Comparison of ENCODE assay signal across 8 cellular contexts in the genomic region with DNA sequence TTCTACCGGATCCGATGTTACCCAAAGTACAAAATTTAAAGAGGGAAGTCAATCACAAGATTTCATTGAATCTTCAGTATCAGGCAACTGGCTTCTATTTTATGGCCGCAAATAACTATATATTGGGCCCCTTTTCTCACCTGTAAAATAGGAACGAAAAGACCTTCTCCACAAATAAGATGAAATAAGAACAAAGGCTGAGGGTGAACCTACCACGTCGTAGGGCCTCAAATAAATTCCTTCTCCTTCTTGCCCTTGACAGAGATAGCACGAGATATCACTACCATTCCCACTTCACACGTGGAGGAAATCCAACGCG. TPM values are rescaled to one million over a fixed set of nuclear protein-coding genes. Genes with fewer than 3 reads are reported as not detected.
DNase-seq lines count a peak whose midpoint lies in the region; ATAC-seq, FAIRE-seq and TF ChIP-seq lines count a peak whose summit lies in the region.

No MANE protein-coding gene starts in this region.

- H3K27me3 Mint-ChIP-seq in activated B cell treated with CpG ODN at 0.5 μM for 24 hours: no peaks in the 10 kb centered on the region

- H3K36me3 Mint-ChIP-seq in activated B cell treated with CpG ODN at 0.5 μM for 24 hours (ENCODE audit: low read depth): peaks cover 30% of the 10 kb centered on the region

- POLR2A ChIA-PET in HEK293 (lab: Yijun Ruan, JAX): no interaction called here
- POLR2A ChIA-PET in activated B cell treated with CpG ODN at 0.5 μM for 24 hours (lab: Charles Lee): interaction anchor here (1.9 kb wide), 1 partner anchor 60 kb away, joined by 4 read pairs; no protein-coding TSS in a partner anchor

- H3K9me3 ChIP-seq in HEK293 (ENCODE audit: control insufficient read depth, insufficient read depth, low read depth, low read length): no peaks in the 10 kb centered on the region
- no peaks in the 10 kb centered on the region for H3K9me3 ChIP-seq in right cardiac atrium (ENCODE audit: control insufficient read depth, low read length)
- H3K9me3 ChIP-seq in small intestine (ENCODE audit: control insufficient read depth, low read depth): no peaks in the 10 kb centered on the region

- TF ChIP-seq CTCF in HEK293 (tag by site-specific recombination; IDR thresholded peaks at IDR 0.05): no peak
- no peak for TF ChIP-seq CTCF in activated B cell treated with CpG ODN at 0.5 μM for 24 hours (IDR thresholded peaks at IDR 0.05)

- ATAC-seq in activated B cell treated with CpG ODN at 0.5 μM for 24 hours (ENCODE audit: low read depth) (no peak), right cardiac atrium (no peak), HG03460 (IDR thresholded peaks at IDR 0.05; ENCODE audit: unreplicated experiment) (no peak)

- intact Hi-C loops in activated B cell treated with CpG ODN at 0.5 μM for 24 hours (cut with micrococcal nuclease) (loop anchor here (1.0 to 10.0 kb wide), 7 partner anchors 63 to 1191 kb away; a partner anchor contains a TSS), right cardiac atrium (cut with DNase I) (loop anchor here in 1 of 4 donors (5.0 kb wide), 1 partner anchor 237 kb away; a partner anchor contains a TSS)

- CTCF ChIA-PET in HEK293 (lab: Yijun Ruan, JAX): no interaction called here
- CTCF ChIA-PET in activated B cell treated with CpG ODN at 0.5 μM for 24 hours (lab: Charles Lee): no interaction called here

- peaks cover 31% of the 10 kb centered on the region for H3K4me1 Mint-ChIP-seq in activated B cell treated with CpG ODN at 0.5 μM for 24 hours

- H3K27me3 ChIP-seq in right cardiac atrium (ENCODE audit: control insufficient read depth, insufficient read depth): no peaks in the 10 kb centered on the region
- no peaks in the 10 kb centered on the region for H3K27me3 ChIP-seq in small intestine (ENCODE audit: control insufficient read depth in 2 of 2, insufficient read depth in 2 of 2, low read length in 2 of 2)

- WGBS in right cardiac atrium: under 1% methylated on average over 10 of the region's 10 CpGs
- WGBS in small intestine, 3 donors: 0 to 1% (median 0%) methylated on average over 10 of the region's 10 CpGs

- DNase-seq in activated B cell treated with CpG ODN at 0.5 μM for 24 hours (no peak), right cardiac atrium (no peak), small intestine (no peak), kidney glomerular epithelial cell (lab: John Stamatoyannopoulos, UW) (no peak), islet precursor cell (no peak), cerebellar nuclear complex (lab: John Stamatoyannopoulos, UW) (no peak)

- H3K36me3 ChIP-seq in HEK293 (ENCODE audit: control insufficient read depth in 2 of 2, insufficient read depth in 1 of 2, low read length in 2 of 2) (peaks cover 3 to 34% of the 10 kb centered on the region in 2 experiments; a peak in 1 of 3 replicates), small intestine (ENCODE audit: control insufficient read depth in 2 of 2, insufficient read depth in 2 of 2, low read length in 2 of 2) (no peaks in the 10 kb centered on the region)

- peak overlapping the region; percentile 99 for H3K4me3 ChIP-seq in HEK293 (ENCODE audit: low read depth, low read length)
- H3K4me3 ChIP-seq in right cardiac atrium (ENCODE audit: low read length): peak overlapping the region; percentile 91
- peak overlapping the region; percentile 54 to 83 for H3K4me3 ChIP-seq in small intestine (ENCODE audit: low read depth in 1 of 2, low read length in 2 of 2)

- peak overlapping the region; percentile 81 for H3K27ac ChIP-seq in HEK293 (ENCODE audit: extremely low read depth, low read depth, low read length)
- peak overlapping the region; percentile 94 for H3K27ac ChIP-seq in right cardiac atrium (ENCODE audit: low read length)
- peak overlapping the region; percentile 63 to 98 for H3K27ac ChIP-seq in small intestine (ENCODE audit: low read depth in 1 of 2, low read length in 1 of 2)

- H3K9me3 Mint-ChIP-seq in activated B cell treated with CpG ODN at 0.5 μM for 24 hours: no peaks in the 10 kb centered on the region

- H3K4me3 Mint-ChIP-seq in activated B cell treated with CpG ODN at 0.5 μM for 24 hours: peak overlapping the region; percentile 95

- H3K27ac Mint-ChIP-seq in activated B cell treated with CpG ODN at 0.5 μM for 24 hours: peak overlapping the region; percentile 93

- H3K4me1 ChIP-seq in HEK293 (ENCODE audit: control insufficient read depth, insufficient read depth, low read length) (0 out of 2 replicates have a peak, but pooled peaks cover 4% of the 10 kb centered on the region), right cardiac atrium (ENCODE audit: control insufficient read depth, insufficient read depth, low read length) (no peaks in the 10 kb centered on the region), small intestine (ENCODE audit: control insufficient read depth in 2 of 2, insufficient read depth in 1 of 2, low read depth in 1 of 2, low read length in 1 of 2) (peaks cover 2 to 6% of the 10 kb centered on the region in 2 donors)

- no peak for FAIRE-seq in small intestine (lab: Jason Lieb, UNC)

TF ChIP-seq in HEK293, 187 proteins besides CTCF, POLR2A, EP300 and RAD21:
- TF ChIP-seq ZNF394 (tag by site-specific recombination; IDR thresholded peaks at IDR 0.05; ENCODE audit: borderline replicate concordance): no peak
- TF ChIP-seq ZIC2 (tag by site-specific recombination; IDR thresholded peaks at IDR 0.05): no peak
- no peak for TF ChIP-seq ZBTB21 (tag by site-specific recombination; IDR thresholded peaks at IDR 0.05)
- TF ChIP-seq, protein P1, sequence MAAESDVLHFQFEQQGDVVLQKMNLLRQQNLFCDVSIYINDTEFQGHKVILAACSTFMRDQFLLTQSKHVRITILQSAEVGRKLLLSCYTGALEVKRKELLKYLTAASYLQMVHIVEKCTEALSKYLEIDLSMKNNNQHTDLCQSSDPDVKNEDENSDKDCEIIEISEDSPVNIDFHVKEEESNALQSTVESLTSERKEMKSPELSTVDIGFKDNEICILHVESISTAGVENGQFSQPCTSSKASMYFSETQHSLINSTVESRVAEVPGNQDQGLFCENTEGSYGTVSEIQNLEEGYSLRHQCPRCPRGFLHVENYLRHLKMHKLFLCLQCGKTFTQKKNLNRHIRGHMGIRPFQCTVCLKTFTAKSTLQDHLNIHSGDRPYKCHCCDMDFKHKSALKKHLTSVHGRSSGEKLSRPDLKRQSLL (tag by site-specific recombination; IDR thresholded peaks at IDR 0.05): no peak
- TF ChIP-seq, protein P2, sequence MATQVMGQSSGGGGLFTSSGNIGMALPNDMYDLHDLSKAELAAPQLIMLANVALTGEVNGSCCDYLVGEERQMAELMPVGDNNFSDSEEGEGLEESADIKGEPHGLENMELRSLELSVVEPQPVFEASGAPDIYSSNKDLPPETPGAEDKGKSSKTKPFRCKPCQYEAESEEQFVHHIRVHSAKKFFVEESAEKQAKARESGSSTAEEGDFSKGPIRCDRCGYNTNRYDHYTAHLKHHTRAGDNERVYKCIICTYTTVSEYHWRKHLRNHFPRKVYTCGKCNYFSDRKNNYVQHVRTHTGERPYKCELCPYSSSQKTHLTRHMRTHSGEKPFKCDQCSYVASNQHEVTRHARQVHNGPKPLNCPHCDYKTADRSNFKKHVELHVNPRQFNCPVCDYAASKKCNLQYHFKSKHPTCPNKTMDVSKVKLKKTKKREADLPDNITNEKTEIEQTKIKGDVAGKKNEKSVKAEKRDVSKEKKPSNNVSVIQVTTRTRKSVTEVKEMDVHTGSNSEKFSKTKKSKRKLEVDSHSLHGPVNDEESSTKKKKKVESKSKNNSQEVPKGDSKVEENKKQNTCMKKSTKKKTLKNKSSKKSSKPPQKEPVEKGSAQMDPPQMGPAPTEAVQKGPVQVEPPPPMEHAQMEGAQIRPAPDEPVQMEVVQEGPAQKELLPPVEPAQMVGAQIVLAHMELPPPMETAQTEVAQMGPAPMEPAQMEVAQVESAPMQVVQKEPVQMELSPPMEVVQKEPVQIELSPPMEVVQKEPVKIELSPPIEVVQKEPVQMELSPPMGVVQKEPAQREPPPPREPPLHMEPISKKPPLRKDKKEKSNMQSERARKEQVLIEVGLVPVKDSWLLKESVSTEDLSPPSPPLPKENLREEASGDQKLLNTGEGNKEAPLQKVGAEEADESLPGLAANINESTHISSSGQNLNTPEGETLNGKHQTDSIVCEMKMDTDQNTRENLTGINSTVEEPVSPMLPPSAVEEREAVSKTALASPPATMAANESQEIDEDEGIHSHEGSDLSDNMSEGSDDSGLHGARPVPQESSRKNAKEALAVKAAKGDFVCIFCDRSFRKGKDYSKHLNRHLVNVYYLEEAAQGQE (tag by site-specific recombination; IDR thresholded peaks at IDR 0.05): 0 out of 2 replicates have a peak, but pooled peaks have one; percentile 13
- no peak for TF ChIP-seq ZNF121 (tag by site-specific recombination; IDR thresholded peaks at IDR 0.05)
- TF ChIP-seq ZNF112 (tag by site-specific recombination; IDR thresholded peaks at IDR 0.05): no peak
- 0 out of 2 replicates have a peak, but pooled peaks have one; percentile 22 for TF ChIP-seq ZNF184 (tag by site-specific recombination; IDR thresholded peaks at IDR 0.05)
- TF ChIP-seq YY2 (tag by site-specific recombination; IDR thresholded peaks at IDR 0.05): no peak
- no peak for TF ChIP-seq ZFP41 (tag by site-specific recombination; IDR thresholded peaks at IDR 0.05; ENCODE audit: borderline replicate concordance)
TF ChIP-seq in HEK293: peak in this region for 2.

RNA-seq across cellular contexts. Expression of a gene that starts 0.8 kb away (rescaled TPM):
- 24.9 and 31.1 TPM in 2 replicates for total RNA-seq in activated B cell treated with CpG ODN at 0.5 μM for 24 hours
- total RNA-seq in right cardiac atrium: 10 to 100 TPM; 19.1 to 22.7 (median 20.6) TPM
- 7.8 TPM for polyA plus RNA-seq in right cardiac atrium
- polyA plus RNA-seq in small intestine: 1 to 10 TPM; 3.8 to 6.8 (median 5.4) TPM
